In genomic region chr19:13037161-13037560, GRCh38 we compare ENCODE assay signal across 9 cellular contexts. TPM values are rescaled to one million over a fixed set of nuclear protein-coding genes. Genes with fewer than 3 reads are reported as not detected.
A peak's percentile ranks its signal among the peaks of the same experiment; 100 is the strongest.
DNase-seq lines count a peak whose midpoint lies in the region; TF ChIP-seq lines count a peak whose summit lies in the region.
"Had no signal": no experiment of that assay in that cellular context is flagged by ENCODE, and none has a peak within 500 bp of the region (broad histone marks: within the 10 kb centered on the region; RNA-seq: fewer than 3 reads in every experiment).

No MANE protein-coding gene starts in this region.

- H3K4me3 ChIP-seq in ACC112 (ENCODE audit: low read depth, low read length): peak overlapping the region; percentile 61; the same call in 1 of the 2 replicates
- H3K4me3 ChIP-seq in NB4 (ENCODE audit: low read depth, low read length): no peak overlapping the region
- H3K4me3 ChIP-seq in colonic mucosa: no peak overlapping the region
- no peak overlapping the region for H3K4me3 ChIP-seq in hepatocyte

- intact Hi-C loops in colonic mucosa (cut with DNase I): loop anchor here (10.0 kb wide), 1 partner anchor 58 kb away; no protein-coding TSS in a partner anchor

- 0 out of 2 replicates have a peak, but pooled peaks cover 2% of the 10 kb centered on the region for H3K36me3 ChIP-seq in ACC112 (ENCODE audit: insufficient read depth, low read length)
- H3K36me3 ChIP-seq in colonic mucosa: no peaks in the 10 kb centered on the region
- H3K36me3 ChIP-seq in hepatocyte (replicated peaks; ENCODE audit: insufficient read depth, low read depth): no peaks in the 10 kb centered on the region

- DNase-seq in NB4 (ENCODE audit: low read depth): peak; percentile 27
- DNase-seq in colonic mucosa: no peak
- DNase-seq in activated gamma-delta T cell (lab: John Stamatoyannopoulos, UW): no peak
- no peak for DNase-seq in hepatocyte (ENCODE audit: low spot score)
- DNase-seq in stimulated activated CD4-positive, alpha-beta T cell treated with anti-CD3 and anti-CD28 coated beads, Interleukin-12 subunit alpha, Interleukin-12 subunit beta, amount 100 ng/mL, for 4 hours: no peak
- no peak for DNase-seq in NCI-H345 treated with DMSO at 0.1 percent for 48 hours (lab: John Stamatoyannopoulos, UW; ENCODE audit: unreplicated experiment)
- DNase-seq: NCI-H1092 had no signal

- no peak for TF ChIP-seq POLR2A in NB4 (IDR thresholded peaks at IDR 0.05; ENCODE audit: extremely low read depth, insufficient read length)

- peaks cover 83% of the 10 kb centered on the region for H3K79me2 ChIP-seq in ACC112 (ENCODE audit: control insufficient read depth, insufficient read depth, low read length, unreplicated experiment)
- peaks cover 6% of the 10 kb centered on the region for H3K79me2 ChIP-seq in hepatocyte

- TF ChIP-seq CTCF in NB4 (IDR thresholded peaks at IDR 0.05; ENCODE audit: low read depth, low read length) (no peak), colonic mucosa (IDR thresholded peaks at IDR 0.05) (no peak), nephron (IDR thresholded peaks at IDR 0.05; ENCODE audit: unreplicated experiment in 3 of 3) (no peak), hepatocyte (IDR thresholded peaks at IDR 0.05; ENCODE audit: poor library complexity) (no peak)

- H3K27me3 ChIP-seq in ACC112 (ENCODE audit: insufficient read depth, low read length): no peaks in the 10 kb centered on the region
- H3K27me3 ChIP-seq in colonic mucosa: no peaks in the 10 kb centered on the region
- H3K27me3 ChIP-seq in hepatocyte: peaks cover 16% of the 10 kb centered on the region

- peak overlapping the region in 1 of 3 experiments; percentile 20 for H3K4me3 Mint-ChIP-seq in nephron

- H3K9ac ChIP-seq in colonic mucosa (ENCODE audit: low read depth in 2 of 2, low read length in 2 of 2): peak overlapping the region in 1 of 2 donors; percentile 58

- H4K20me1 ChIP-seq in hepatocyte (ENCODE audit: insufficient read depth, poor library complexity, severe bottlenecking): peaks cover 5% of the 10 kb centered on the region

- no peaks in the 10 kb centered on the region for H3K9me2 ChIP-seq in hepatocyte (replicated peaks; ENCODE audit: insufficient read depth)

- peaks cover 61% of the 10 kb centered on the region for H3K4me1 ChIP-seq in ACC112 (ENCODE audit: control insufficient read depth, insufficient read depth, low read length, unreplicated experiment)
- H3K4me1 ChIP-seq in colonic mucosa: peaks cover 26% of the 10 kb centered on the region
- peaks cover 29% of the 10 kb centered on the region for H3K4me1 ChIP-seq in hepatocyte (ENCODE audit: insufficient read depth)

- H3K9me3 Mint-ChIP-seq in nephron: no peaks in the 10 kb centered on the region

- peaks cover 84% of the 10 kb centered on the region for H3K27me3 Mint-ChIP-seq in nephron (ENCODE audit: low read depth)

- H3K36me3 Mint-ChIP-seq in nephron (ENCODE audit: low read depth): no peaks in the 10 kb centered on the region

- H2AFZ ChIP-seq in ACC112 (ENCODE audit: low read length, unreplicated experiment): no peak overlapping the region
- H2AFZ ChIP-seq in hepatocyte: no peak overlapping the region

- peaks cover 85% of the 10 kb centered on the region for H3K4me1 Mint-ChIP-seq in nephron

- WGBS in hepatocyte (ENCODE audit: low lambda C conversion rate, missing lambda C conversion rate): 52% methylated on average over 7 of the region's 7 CpGs

- no peaks in the 10 kb centered on the region for H3K9me3 ChIP-seq in colonic mucosa
- no peaks in the 10 kb centered on the region for H3K9me3 ChIP-seq in hepatocyte (ENCODE audit: low read depth)

- peak overlapping the region in 2 of 3 experiments; percentile 55 to 76 for H3K27ac Mint-ChIP-seq in nephron

- H3K27ac ChIP-seq in ACC112 (ENCODE audit: low read depth, low read length) (peak overlapping the region; percentile 96), colonic mucosa (peak overlapping the region; percentile 34), hepatocyte (no peak overlapping the region)

- no peak overlapping the region for H3K4me2 ChIP-seq in hepatocyte

RNA-seq across cellular contexts. Expression of gene NFIX, which starts 41.9 kb away (rescaled TPM):
- 10 to 100 TPM; 70.9 to 73.8 TPM for total RNA-seq in colonic mucosa
- 3.8 and 12.8 TPM in 2 replicates for total RNA-seq in hepatocyte
- 6.3 and 10.2 TPM in 2 replicates for polyA plus RNA-seq in hepatocyte
